In the genomic region with DNA sequence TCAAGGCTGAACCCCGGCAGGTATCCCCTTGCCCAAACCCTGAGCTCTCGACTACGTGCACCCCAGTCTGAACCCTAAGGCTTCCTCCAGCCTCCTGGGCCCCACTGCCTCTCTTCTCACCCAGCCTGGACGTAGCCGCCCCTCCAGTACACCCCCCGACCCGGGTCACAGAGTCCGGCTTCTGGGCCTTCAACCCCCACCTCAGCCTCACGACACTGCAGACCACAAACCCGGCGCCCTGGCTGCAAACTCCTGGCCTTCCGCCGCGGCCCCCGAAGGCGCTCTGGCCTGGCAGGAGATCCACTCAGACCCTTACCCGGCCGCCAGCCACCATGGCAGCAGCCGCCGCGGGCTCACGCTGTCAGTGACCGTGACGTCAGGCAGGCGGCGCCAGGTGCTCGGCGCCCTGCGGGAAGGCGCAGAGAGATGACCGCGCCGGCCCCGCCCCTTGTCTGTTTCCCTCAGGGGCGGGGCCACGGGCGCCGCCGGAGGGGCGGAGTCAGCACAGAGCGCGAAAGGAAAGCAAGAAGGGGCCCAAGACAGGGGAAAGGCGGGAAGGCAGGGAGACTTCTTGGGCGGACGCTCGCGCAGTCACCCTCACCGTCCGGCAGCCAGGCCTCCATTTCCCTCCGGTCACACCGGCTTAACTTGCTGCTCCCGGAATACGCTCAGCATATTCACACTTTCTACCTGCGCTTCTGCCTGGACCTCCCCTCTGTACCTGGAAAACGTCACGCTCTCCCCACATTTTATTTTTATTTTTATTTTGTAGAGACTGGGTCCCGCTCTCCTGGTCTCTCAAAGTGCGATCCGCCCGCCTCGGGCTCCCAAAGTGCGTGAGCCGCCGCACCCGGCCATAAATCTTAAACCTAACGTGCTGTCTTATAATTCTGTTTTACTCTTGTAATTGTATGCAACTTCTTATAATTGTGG, we compare ENCODE assay signal across 8 cellular contexts. TPM values are rescaled to one million over a fixed set of nuclear protein-coding genes. Genes with fewer than 3 reads are reported as not detected.
DNase-seq lines count a peak whose midpoint lies in the region; ATAC-seq lines count a peak whose summit lies in the region.

A gene with protein sequence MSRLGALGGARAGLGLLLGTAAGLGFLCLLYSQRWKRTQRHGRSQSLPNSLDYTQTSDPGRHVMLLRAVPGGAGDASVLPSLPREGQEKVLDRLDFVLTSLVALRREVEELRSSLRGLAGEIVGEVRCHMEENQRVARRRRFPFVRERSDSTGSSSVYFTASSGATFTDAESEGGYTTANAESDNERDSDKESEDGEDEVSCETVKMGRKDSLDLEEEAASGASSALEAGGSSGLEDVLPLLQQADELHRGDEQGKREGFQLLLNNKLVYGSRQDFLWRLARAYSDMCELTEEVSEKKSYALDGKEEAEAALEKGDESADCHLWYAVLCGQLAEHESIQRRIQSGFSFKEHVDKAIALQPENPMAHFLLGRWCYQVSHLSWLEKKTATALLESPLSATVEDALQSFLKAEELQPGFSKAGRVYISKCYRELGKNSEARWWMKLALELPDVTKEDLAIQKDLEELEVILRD (minus strand): TSS at position 372 of the 933 bp plus-strand sequence. CDS start 471 bp downstream, outside the sequence.

- peak within 1 kb of the TSS; percentile 65 to 96 for H3K4me3 ChIP-seq in CD4-positive, alpha-beta memory T cell (ENCODE audit: low read length in 2 of 2)
- H3K4me3 ChIP-seq in ectodermal cell (ENCODE audit: insufficient read depth, low read depth, low read length), result peak within 1 kb of the TSS; percentile 95

- peak within 1 kb of the TSS; percentile 85 for H3K27ac ChIP-seq in CD4-positive, alpha-beta memory T cell (ENCODE audit: low read depth, low read length)
- H3K27ac ChIP-seq in ectodermal cell (ENCODE audit: insufficient read depth, low read depth, low read length, poor library complexity, severe bottlenecking), result peak within 1 kb of the TSS; percentile 79

- ATAC-seq in GM19463 (IDR thresholded peaks at IDR 0.05; ENCODE audit: unreplicated experiment), result peak; percentile 85

- peak within 1 kb of the TSS; percentile 82 to 98 (median 95) for H3K27ac Mint-ChIP-seq in CD4-positive, alpha-beta memory T cell

- peak within 1 kb of the TSS; percentile 91 to 99 (median 94) for H3K4me3 Mint-ChIP-seq in CD4-positive, alpha-beta memory T cell

- peaks cover 31% of the 10 kb centered on the region for H3K4me1 ChIP-seq in CD4-positive, alpha-beta memory T cell (ENCODE audit: insufficient read depth, low read length)
- H3K4me1 ChIP-seq in ectodermal cell (ENCODE audit: control insufficient read depth, insufficient read depth, low read length), result no peaks in the 10 kb centered on the region

- H3K36me3 Mint-ChIP-seq in CD4-positive, alpha-beta memory T cell, result peaks cover 17 to 32% of the 10 kb centered on the region in 2 donors

- CTCF ChIA-PET in CD4-positive, alpha-beta memory T cell (lab: Charles Lee; ENCODE audit: partially characterized antibody), result no interaction called here

- H3K36me3 ChIP-seq in CD4-positive, alpha-beta memory T cell (ENCODE audit: insufficient read depth, low read length), result peaks cover 20% of the 10 kb centered on the region
- no peaks in the 10 kb centered on the region for H3K36me3 ChIP-seq in ectodermal cell (ENCODE audit: control insufficient read depth, insufficient read depth, low read length)

- WGBS in ectodermal cell, 2 experiments, result 8 to 9% methylated on average over 66 of the region's 66 CpGs

- H3K27me3 ChIP-seq in CD4-positive, alpha-beta memory T cell (ENCODE audit: insufficient read depth, low read length), result no peaks in the 10 kb centered on the region
- H3K27me3 ChIP-seq in ectodermal cell (ENCODE audit: control insufficient read depth, insufficient read depth, low read length, poor library complexity, severe bottlenecking), result no peaks in the 10 kb centered on the region

- peak; percentile 90 to 93 (median 92) for DNase-seq in CD4-positive, alpha-beta memory T cell
- DNase-seq in HS-27A (ENCODE audit: low read depth) (peak; percentile 81), lung microvascular endothelial cell (ENCODE audit: low read depth in 2 of 2) (peak; percentile 93 to 94)
- DNase-seq in NK-92 treated with Interleukin-12 subunit alpha and Interleukin-12 subunit beta, amount 100 ng/mL, for 24 hours (lab: John Stamatoyannopoulos, UW), result peak; percentile 93
- peak; percentile 81 to 91 for DNase-seq in activated CD8-positive, alpha-beta memory T cell treated with anti-CD3 and anti-CD28 coated beads for 1 hour (ENCODE audit: extremely low read depth in 1 of 2, low read depth in 1 of 2)
- DNase-seq in stimulated activated CD4-positive, alpha-beta T cell treated with anti-CD3 and anti-CD28 coated beads, TNF-alpha, amount 100 ng/mL, for 48 hours (ENCODE audit: low read depth in 3 of 3), result peak; percentile 87 to 97 (median 87)

- POLR2A ChIA-PET in CD4-positive, alpha-beta memory T cell (lab: Charles Lee; ENCODE audit: partially characterized antibody), result interaction anchor here (1.0 to 2.0 kb wide), 6 partner anchors 9 to 162 kb away, joined by 3 to 14 read pairs (median 4); a partner anchor contains a TSS

- H3K9me3 ChIP-seq in CD4-positive, alpha-beta memory T cell (ENCODE audit: control insufficient read depth in 1 of 2, low read length in 2 of 2), result no peaks in the 10 kb centered on the region
- H3K9me3 ChIP-seq in ectodermal cell (ENCODE audit: control insufficient read depth, low read length), result no peaks in the 10 kb centered on the region

- intact Hi-C loops in CD4-positive, alpha-beta memory T cell (cut with micrococcal nuclease), result loop anchor here (1.0 to 10.0 kb wide), 6 partner anchors 8 to 160 kb away; a partner anchor contains a TSS

- peaks cover 11 to 40% (median 26%) of the 10 kb centered on the region in 4 donors for H3K4me1 Mint-ChIP-seq in CD4-positive, alpha-beta memory T cell

- H3K9me3 Mint-ChIP-seq in CD4-positive, alpha-beta memory T cell, result no peaks in the 10 kb centered on the region

- no peaks in the 10 kb centered on the region for H3K27me3 Mint-ChIP-seq in CD4-positive, alpha-beta memory T cell

RNA-seq across cellular contexts. Expression of the gene that starts here (rescaled TPM):
- total RNA-seq in CD4-positive, alpha-beta memory T cell, result 10 to 100 TPM; 24.5 to 26.7 TPM
- 10 to 100 TPM; 28.9 to 35.9 TPM for polyA plus RNA-seq in CD4-positive, alpha-beta memory T cell
- polyA plus RNA-seq in ectodermal cell (2013, experiment 1 of 4), result 23.4 TPM
- 24.5 TPM for polyA plus RNA-seq in ectodermal cell (2013, experiment 2 of 4)
- 17.5 TPM for polyA plus RNA-seq in ectodermal cell (2013, experiment 3 of 4)
- polyA plus RNA-seq in ectodermal cell (2013, experiment 4 of 4), result 19.5 TPM
- 14.2 and 28.6 TPM in 2 replicates for total RNA-seq in lung microvascular endothelial cell

Comparison
In these comparisons a context has a peak if more than half of its experiments do, and no peak if none do; other contexts are left out.
1. Peak in every context shown above with its lines: DNase-seq, ATAC-seq, H3K4me3 ChIP-seq and H3K27ac ChIP-seq.